ENCODE assay signal across 19 cellular contexts in genomic region chr5:82404382-82404945, GRCh38.
DNase-seq lines count a peak whose midpoint lies in the region; ATAC-seq and TF ChIP-seq lines count a peak whose summit lies in the region.
"Had no signal": no experiment of that assay in that cellular context is flagged by ENCODE, and none has a peak within 500 bp of the region (broad histone marks: within the 10 kb centered on the region; RNA-seq: fewer than 3 reads in every experiment).

No MANE protein-coding gene starts in this region.

- H3K4me2 ChIP-seq in GM23248 (ENCODE audit: unreplicated experiment) (peak overlapping the region; percentile 57), osteoblast (ENCODE audit: insufficient read depth, low read length) (no peak overlapping the region)
- H3K4me2 ChIP-seq: A549 had no signal

- H3K36me3 ChIP-seq in GM23248 (ENCODE audit: low read depth) = no peaks in the 10 kb centered on the region; the same call in 1 of the 2 replicates
- H3K36me3 ChIP-seq in SJSA1 = no peaks in the 10 kb centered on the region
- H3K36me3 ChIP-seq in osteoblast (ENCODE audit: insufficient read depth, low read length) = no peaks in the 10 kb centered on the region

- H3K27ac ChIP-seq in GM23248 (peak overlapping the region; percentile 99), SJSA1 (peak overlapping the region; percentile 99), coronary artery (peak overlapping the region; percentile 50 to 79), osteoblast (ENCODE audit: low read depth, low read length) (peak overlapping the region; percentile 98)
- H3K27ac ChIP-seq: A549, C4-2B, SK-N-MC had no signal

- in situ Hi-C loops in GM23248 (cut with MboI) = no loop called here

- H2AFZ ChIP-seq in GM23248 (no peak overlapping the region), osteoblast (ENCODE audit: low read length) (no peak overlapping the region)

- no peaks in the 10 kb centered on the region for H4K20me1 ChIP-seq in GM23248 (ENCODE audit: insufficient read depth)
- no peaks in the 10 kb centered on the region for H4K20me1 ChIP-seq in osteoblast (ENCODE audit: insufficient read depth, low read length)

- no peak for TF ChIP-seq POLR2A in erythroblast (IDR thresholded peaks at IDR 0.05; ENCODE audit: low read length)

- H3K27me3 ChIP-seq in GM23248 (replicated peaks; ENCODE audit: insufficient read depth) (no peaks in the 10 kb centered on the region), SJSA1 (replicated peaks) (no peaks in the 10 kb centered on the region), osteoblast (ENCODE audit: insufficient read depth, low read length) (no peaks in the 10 kb centered on the region)

- H3K4me1 ChIP-seq in GM23248 (ENCODE audit: insufficient read depth) = peaks cover 27% of the 10 kb centered on the region
- peaks cover 29% of the 10 kb centered on the region for H3K4me1 ChIP-seq in SJSA1 (replicated peaks)
- peaks cover 33% of the 10 kb centered on the region for H3K4me1 ChIP-seq in osteoblast (ENCODE audit: insufficient read depth, low read length)
- H3K4me1 ChIP-seq: A549 had no signal

- H3K9ac ChIP-seq in GM23248 = no peak overlapping the region; the same call in 1 of the 2 replicates

- ATAC-seq in HG02981 (IDR thresholded peaks at IDR 0.05; ENCODE audit: unreplicated experiment) (no peak), GM21390 (IDR thresholded peaks at IDR 0.05; ENCODE audit: unreplicated experiment) (no peak)
- ATAC-seq: A549, Right ventricle myocardium inferior had no signal

- no peak overlapping the region for H3K4me3 ChIP-seq in GM23248
- H3K4me3 ChIP-seq in SJSA1 = no peak overlapping the region
- no peak overlapping the region for H3K4me3 ChIP-seq in coronary artery
- H3K4me3 ChIP-seq in osteoblast (ENCODE audit: insufficient read depth, low read length) = no peak overlapping the region
- H3K4me3 ChIP-seq: A549, SK-N-MC had no signal

- H3K9me3 ChIP-seq in GM23248 (ENCODE audit: low read depth) (no peaks in the 10 kb centered on the region), SJSA1 (replicated peaks) (peaks cover 8% of the 10 kb centered on the region), osteoblast (ENCODE audit: low read depth, low read length) (peaks cover 2% of the 10 kb centered on the region)

- 73 to 85% methylated on average over 3 of the region's 3 CpGs for WGBS in GM23248 (ENCODE audit: low coverage in 1 of 2, low lambda C conversion rate in 2 of 2, missing lambda C conversion rate in 2 of 2), 2 experiments

- TF ChIP-seq CTCF in coronary artery (IDR thresholded peaks at IDR 0.05) (no peak), osteoblast (IDR thresholded peaks at IDR 0.05; ENCODE audit: extremely low read depth, low read depth, low read length) (no peak)

- DNase-seq in GM23248 = no peak
- no peak for DNase-seq in SJSA1 (ENCODE audit: low read depth in 1 of 2, low spot score in 2 of 2)
- no peak for DNase-seq in coronary artery (ENCODE audit: low spot score)
- DNase-seq in osteoblast (ENCODE audit: insufficient read length, low spot score, missing footprints) = no peak
- no peak for DNase-seq in erythroblast (lab: John Stamatoyannopoulos, UW)
- DNase-seq in HT-29 (ENCODE audit: low spot score) = no peak
- DNase-seq: GF-D8, GOT3, MV-4-11, NCI-H1417, NCI-H2029, NCI-H2171 treated with DMSO at 0.1 percent for 48 hours, NCI-H748 treated with DMSO at 0.1 percent for 48 hours had no signal

- H3K79me2 ChIP-seq in GM23248 (ENCODE audit: insufficient read depth) (no peaks in the 10 kb centered on the region), osteoblast (ENCODE audit: insufficient read depth, low read length) (no peaks in the 10 kb centered on the region)

- peaks cover 22% of the 10 kb centered on the region for H3F3A ChIP-seq in GM23248 (ENCODE audit: insufficient read depth)

- H3K9me2 ChIP-seq in GM23248 (ENCODE audit: insufficient read depth) = no peaks in the 10 kb centered on the region
